16 cellular contexts compared by ENCODE assay signal in genomic region chr4:141258558-141258957, GRCh38. TPM values are rescaled to one million over a fixed set of nuclear protein-coding genes. Genes with fewer than 3 reads are reported as not detected.
DNase-seq lines count a peak whose midpoint lies in the region; ATAC-seq and TF ChIP-seq lines count a peak whose summit lies in the region.
"Had no signal": no experiment of that assay in that cellular context is flagged by ENCODE, and none has a peak within 500 bp of the region (broad histone marks: within the 10 kb centered on the region; RNA-seq: fewer than 3 reads in every experiment).

No MANE protein-coding gene starts in this region.

- no peak overlapping the region for H2BK5ac ChIP-seq in mesendoderm (ENCODE audit: low read length)

- no peak overlapping the region for H2BK120ac ChIP-seq in mesendoderm (ENCODE audit: low read depth, low read length)

- no peak overlapping the region for H3K4ac ChIP-seq in mesendoderm (ENCODE audit: low read depth, low read length)

- H3K4me1 Mint-ChIP-seq in WTC11 (no peaks in the 10 kb centered on the region), endodermal cell (no peaks in the 10 kb centered on the region)

- CTCF ChIA-PET in WTC11 (lab: Charles Lee) = no interaction called here

- H3K4me2 ChIP-seq in mesendoderm (ENCODE audit: low read length) = no peak overlapping the region

- intact Hi-C loops in right cardiac atrium (cut with DNase I) = no loop called here

- POLR2A ChIA-PET in WTC11 (lab: Charles Lee) = no interaction called here

- no peak overlapping the region for H4K8ac ChIP-seq in mesendoderm (ENCODE audit: low read depth, low read length)

- no peaks in the 10 kb centered on the region for H3K79me1 ChIP-seq in mesendoderm (ENCODE audit: low read length)

- no peak overlapping the region for H3K23ac ChIP-seq in mesendoderm (ENCODE audit: low read length)

- no peak overlapping the region for H3K56ac ChIP-seq in mesendoderm (ENCODE audit: low read length)

- H3K36me3 ChIP-seq in endodermal cell (ENCODE audit: control insufficient read depth, insufficient read depth, low read length) = no peaks in the 10 kb centered on the region
- no peaks in the 10 kb centered on the region for H3K36me3 ChIP-seq in mesendoderm (ENCODE audit: control insufficient read depth, insufficient read depth, low read length)
- H3K36me3 ChIP-seq: BE2C had no signal

- H3K9me3 Mint-ChIP-seq in WTC11 (no peaks in the 10 kb centered on the region), endodermal cell (no peaks in the 10 kb centered on the region)
- H3K9me3 Mint-ChIP-seq: CD4-positive, alpha-beta T cell; HFFc6 had no signal

- H4K5ac ChIP-seq in mesendoderm (ENCODE audit: low read length) = no peak overlapping the region

- no peak overlapping the region for H2AK5ac ChIP-seq in mesendoderm (ENCODE audit: low read length)

- H3K9ac ChIP-seq in endodermal cell (ENCODE audit: extremely low read depth, low read length, poor library complexity, severe bottlenecking) = no peak overlapping the region
- H3K9ac ChIP-seq in mesendoderm (ENCODE audit: low read length) = no peak overlapping the region

- no peak overlapping the region for H2BK15ac ChIP-seq in mesendoderm (replicated peaks; ENCODE audit: low read depth)

- TF ChIP-seq EP300 in Ishikawa (IDR thresholded peaks at IDR 0.05; ENCODE audit: borderline replicate concordance) = no peak

- H3K4me3 Mint-ChIP-seq in WTC11 (no peak overlapping the region), endodermal cell (no peak overlapping the region)
- H3K4me3 Mint-ChIP-seq: CD4-positive, alpha-beta T cell; HFFc6 had no signal

- peak; percentile 21; the same call in 1 of the 2 replicates for TF ChIP-seq RAD21 in Ishikawa (IDR thresholded peaks at IDR 0.05; ENCODE audit: low read depth)

- TF ChIP-seq CTCF in WTC11 (IDR thresholded peaks at IDR 0.05) = no peak
- TF ChIP-seq CTCF in endodermal cell (conservative IDR thresholded peaks at IDR 0.05) = peak; percentile 64

- H3K9me3 ChIP-seq in endodermal cell (ENCODE audit: control insufficient read depth, low read length) (no peaks in the 10 kb centered on the region), right cardiac atrium (ENCODE audit: control insufficient read depth, low read length) (no peaks in the 10 kb centered on the region)
- H3K9me3 ChIP-seq: BE2C, Caco-2 had no signal

- H3K27ac Mint-ChIP-seq in WTC11 (no peak overlapping the region), endodermal cell (no peak overlapping the region)
- H3K27ac Mint-ChIP-seq: CD4-positive, alpha-beta T cell; HFFc6 had no signal

- no peak overlapping the region for H3K27ac ChIP-seq in endodermal cell (ENCODE audit: low read depth, low read length)
- no peak overlapping the region for H3K27ac ChIP-seq in mesendoderm (ENCODE audit: low read depth, low read length)
- no peak overlapping the region for H3K27ac ChIP-seq in right cardiac atrium (ENCODE audit: low read length)
- H3K27ac ChIP-seq: C4-2B had no signal

- DNase-seq in WTC11 (ENCODE audit: low spot score) (no peak), endodermal cell (no peak), mesendoderm (peak; percentile 9), SK-N-DZ (ENCODE audit: low spot score) (no peak), C1 segment of cervical spinal cord (lab: John Stamatoyannopoulos, UW) (no peak), right cardiac atrium (no peak), glomerular visceral epithelial cell (ENCODE audit: extremely low spot score) (no peak)
- DNase-seq: ACHN; BE2C; Caco-2; CD4-positive, alpha-beta T cell; GDM1; HCEC 1CT; HFFc6 had no signal

- no peak overlapping the region for H3K18ac ChIP-seq in mesendoderm (ENCODE audit: low read length)

- H3K36me3 Mint-ChIP-seq in WTC11 = no peaks in the 10 kb centered on the region
- no peaks in the 10 kb centered on the region for H3K36me3 Mint-ChIP-seq in endodermal cell (ENCODE audit: low read depth)

- H3K4me1 ChIP-seq in endodermal cell (ENCODE audit: control insufficient read depth, insufficient read depth, low read length) (no peaks in the 10 kb centered on the region), mesendoderm (ENCODE audit: control insufficient read depth, low read depth, low read length) (no peaks in the 10 kb centered on the region), right cardiac atrium (ENCODE audit: control insufficient read depth, insufficient read depth, low read length) (no peaks in the 10 kb centered on the region)
- H3K4me1 ChIP-seq: BE2C, Caco-2 had no signal

- ATAC-seq in WTC11 = peak; percentile 72
- no peak for ATAC-seq in right cardiac atrium

- H3K4me3 ChIP-seq in endodermal cell (ENCODE audit: low read length) (no peak overlapping the region), mesendoderm (ENCODE audit: low read length) (no peak overlapping the region), right cardiac atrium (ENCODE audit: low read length) (no peak overlapping the region)

- no peaks in the 10 kb centered on the region for H3K79me2 ChIP-seq in mesendoderm (ENCODE audit: control insufficient read depth, insufficient read depth, low read length)

- H3K27me3 ChIP-seq in endodermal cell (ENCODE audit: control insufficient read depth, insufficient read depth, low read length, poor library complexity, severe bottlenecking) = peaks cover 8% of the 10 kb centered on the region
- no peaks in the 10 kb centered on the region for H3K27me3 ChIP-seq in mesendoderm (ENCODE audit: insufficient read depth, low read length, poor library complexity)
- H3K27me3 ChIP-seq in right cardiac atrium (ENCODE audit: control insufficient read depth, insufficient read depth) = no peaks in the 10 kb centered on the region
- H3K27me3 ChIP-seq: BE2C had no signal

- H3K27me3 Mint-ChIP-seq in WTC11 (ENCODE audit: low read depth) = no peaks in the 10 kb centered on the region
- no peaks in the 10 kb centered on the region for H3K27me3 Mint-ChIP-seq in endodermal cell (ENCODE audit: insufficient read depth)

TF ChIP-seq in Ishikawa, 13 proteins besides CTCF, POLR2A, EP300 and RAD21 (continues in another document):
- TF ChIP-seq TCF12 (IDR thresholded peaks at IDR 0.05; ENCODE audit: low read depth) (no peak), CREB1 (IDR thresholded peaks at IDR 0.05; ENCODE audit: low read depth) (no peak), CEBPB (IDR thresholded peaks at IDR 0.05) (no peak), REST (IDR thresholded peaks at IDR 0.05; ENCODE audit: low read depth) (no peak)

TF ChIP-seq in WTC11, 78 proteins besides CTCF, POLR2A, EP300 and RAD21 (continues in another document):
- TF ChIP-seq E2F5 (CRISPR knock-in tag; IDR thresholded peaks at IDR 0.05) (no peak), ZSCAN18 (CRISPR knock-in tag; IDR thresholded peaks at IDR 0.05) (no peak), NR2C2 (CRISPR knock-in tag; IDR thresholded peaks at IDR 0.05) (no peak), MXD4 (CRISPR knock-in tag; IDR thresholded peaks at IDR 0.05; ENCODE audit: borderline replicate concordance) (no peak), AR (CRISPR knock-in tag; IDR thresholded peaks at IDR 0.05) (no peak), ZNF232 (CRISPR knock-in tag; IDR thresholded peaks at IDR 0.05) (no peak), EMX1 (CRISPR knock-in tag; IDR thresholded peaks at IDR 0.05) (no peak), MAX (CRISPR knock-in tag; IDR thresholded peaks at IDR 0.05) (no peak)

RNA-seq across cellular contexts. Expression of gene ZNF330, which starts 37.9 kb away (rescaled TPM):
- total RNA-seq in WTC11 (2021) (37.5 to 48.0 TPM (median 43.9 TPM) in 3 replicates), endodermal cell (10 to 100 TPM; 31.8 to 39.7 TPM), right cardiac atrium (10 to 100 TPM; 62.7 to 77.0 (median 68.1) TPM)
- polyA plus RNA-seq in endodermal cell (2013, experiment 1 of 2) = 34.8 TPM
- 31.3 TPM for polyA plus RNA-seq in endodermal cell (2013, experiment 2 of 2)
- polyA plus RNA-seq in mesendoderm (2013, experiment 1 of 2) = 31.4 TPM
- 32.6 TPM for polyA plus RNA-seq in mesendoderm (2013, experiment 2 of 2)
- polyA plus RNA-seq in SK-N-DZ (2014; cell fraction: cytosol; rRNA removed) = 37.0 and 47.0 TPM in 2 replicates
- 42.6 and 44.0 TPM in 2 replicates for polyA plus RNA-seq in SK-N-DZ (2014; cell fraction: nucleus; rRNA removed)
- polyA plus RNA-seq in right cardiac atrium = 57.4 TPM
